ENCODE assay signal across 8 cellular contexts in genomic region chr5:52915176-52915875, GRCh38.
A peak's percentile ranks its signal among the peaks of the same experiment; 100 is the strongest.
DNase-seq lines count a peak whose midpoint lies in the region; ATAC-seq, FAIRE-seq and TF ChIP-seq lines count a peak whose summit lies in the region.

No MANE protein-coding gene starts in this region.

- peak; percentile 10 to 61 (median 29) for DNase-seq in CD8-positive, alpha-beta T cell
- DNase-seq in NCI-H524 (lab: John Stamatoyannopoulos, UW) (peak; percentile 32 to 70), H1 (ENCODE audit: low read depth in 1 of 2, low spot score in 2 of 2) (peak; percentile 27 to 59)
- DNase-seq in activated CD4-positive, alpha-beta T cell treated with anti-CD3 and anti-CD28 coated beads, Interleukin-2, amount 50 U/mL, for 1 hour, result peak; percentile 25
- peak; percentile 24 to 71 for DNase-seq in stimulated activated effector memory CD8-positive, alpha-beta T cell treated with anti-CD3 and anti-CD28 coated beads, Interleukin-12 subunit alpha, Interleukin-12 subunit beta, amount 100 ng/mL, for 72 hours (ENCODE audit: low spot score in 2 of 2)

- no peak overlapping the region for H3K14ac ChIP-seq in H1 (ENCODE audit: insufficient read length)

- no peak overlapping the region for H3K4ac ChIP-seq in H1 (replicated peaks; ENCODE audit: insufficient read length, low read depth, low read length)

- peak overlapping the region; percentile 50 for H3K4me3 Mint-ChIP-seq in CD8-positive, alpha-beta T cell
- H3K4me3 Mint-ChIP-seq in stimulated activated effector memory CD8-positive, alpha-beta T cell treated with anti-CD3 and anti-CD28 coated beads, Interleukin-12 subunit alpha, Interleukin-12 subunit beta, amount 100 ng/mL, for 72 hours, result peak overlapping the region; percentile 7

- no peaks in the 10 kb centered on the region for H3K79me2 ChIP-seq in H1 (ENCODE audit: control insufficient read depth in 1 of 2, insufficient read depth in 2 of 2, low read length in 2 of 2)

- no peak overlapping the region for H4K91ac ChIP-seq in H1 (replicated peaks; ENCODE audit: insufficient read length, low read length)

- no peak overlapping the region for H2BK120ac ChIP-seq in H1 (replicated peaks; ENCODE audit: low read depth, low read length)

- H3K56ac ChIP-seq in H1 (replicated peaks; ENCODE audit: insufficient read length, low read depth, low read length), result no peak overlapping the region

- H3K9me3 ChIP-seq in CD8-positive, alpha-beta T cell (ENCODE audit: low read length), result no peaks in the 10 kb centered on the region
- H3K9me3 ChIP-seq in H1 (ENCODE audit: insufficient read depth in 2 of 2, low read depth in 1 of 2, low read length in 1 of 2) (no peaks in the 10 kb centered on the region), mesodermal cell (ENCODE audit: control insufficient read depth, low read length) (no peaks in the 10 kb centered on the region)

- no peaks in the 10 kb centered on the region for H3K79me1 ChIP-seq in H1 (ENCODE audit: low read depth, low read length)

- no peak overlapping the region for H3K9ac ChIP-seq in H1 (replicated peaks in 1 of 4; ENCODE audit: extremely low read depth in 1 of 4, low read depth in 3 of 4, low read length in 3 of 4)

- POLR2A ChIA-PET in CD8-positive, alpha-beta T cell (lab: Charles Lee), result no interaction called here
- POLR2A ChIA-PET in H1 (lab: Charles Lee; ENCODE audit: partially characterized antibody), result no interaction called here

- peak overlapping the region in 1 of 2 experiments; percentile 64; a peak in 2 of 4 replicates for H3K4me2 ChIP-seq in H1 (ENCODE audit: insufficient read depth in 1 of 2, low read depth in 2 of 2, low read length in 2 of 2)

- H3K27ac Mint-ChIP-seq in CD8-positive, alpha-beta T cell, result no peak overlapping the region
- peak overlapping the region; percentile 12 for H3K27ac Mint-ChIP-seq in stimulated activated effector memory CD8-positive, alpha-beta T cell treated with anti-CD3 and anti-CD28 coated beads, Interleukin-12 subunit alpha, Interleukin-12 subunit beta, amount 100 ng/mL, for 72 hours

- peaks cover 5% of the 10 kb centered on the region for H3K36me3 Mint-ChIP-seq in CD8-positive, alpha-beta T cell
- H3K36me3 Mint-ChIP-seq in stimulated activated effector memory CD8-positive, alpha-beta T cell treated with anti-CD3 and anti-CD28 coated beads, Interleukin-12 subunit alpha, Interleukin-12 subunit beta, amount 100 ng/mL, for 72 hours, result no peaks in the 10 kb centered on the region

- H3K23me2 ChIP-seq in H1 (ENCODE audit: low read depth, low read length), result no peaks in the 10 kb centered on the region

- H3K4me1 ChIP-seq in CD8-positive, alpha-beta T cell (ENCODE audit: insufficient read depth, low read length), result no peaks in the 10 kb centered on the region
- no peaks in the 10 kb centered on the region for H3K4me1 ChIP-seq in H1 (replicated peaks in 1 of 4; ENCODE audit: control insufficient read depth in 3 of 4, insufficient read depth in 4 of 4, low read length in 3 of 4)
- H3K4me1 ChIP-seq in mesodermal cell (ENCODE audit: control insufficient read depth, insufficient read depth, low read length, poor library complexity, severe bottlenecking), result no peaks in the 10 kb centered on the region

- H4K20me1 ChIP-seq in H1 (replicated peaks in 1 of 2; ENCODE audit: control insufficient read depth in 1 of 2, insufficient read depth in 2 of 2, low read length in 2 of 2), result no peaks in the 10 kb centered on the region

- peaks cover 6% of the 10 kb centered on the region for H3K4me1 Mint-ChIP-seq in CD8-positive, alpha-beta T cell (ENCODE audit: low read depth)
- peaks cover 9% of the 10 kb centered on the region for H3K4me1 Mint-ChIP-seq in stimulated activated effector memory CD8-positive, alpha-beta T cell treated with anti-CD3 and anti-CD28 coated beads, Interleukin-12 subunit alpha, Interleukin-12 subunit beta, amount 100 ng/mL, for 72 hours

- TF ChIP-seq RAD21 in H1 (IDR thresholded peaks at IDR 0.05 in 1 of 2, conservative IDR thresholded peaks at IDR 0.05 in 1 of 2; ENCODE audit: low read depth in 2 of 2, low read length in 2 of 2), result peak; percentile 62 to 63

- TF ChIP-seq EP300 in H1 (IDR thresholded peaks at IDR 0.05; ENCODE audit: borderline replicate concordance in 1 of 2, low read depth in 2 of 2, low read length in 2 of 2), result no peak

- no peak overlapping the region for H3K23ac ChIP-seq in H1 (ENCODE audit: insufficient read length)

- CTCF ChIA-PET in CD8-positive, alpha-beta T cell (lab: Charles Lee), result interaction anchor here (0.6 to 3.3 kb wide), 21 partner anchors 9 to 1956 kb away, joined by 3 to 48 read pairs (median 4); partner anchors contain the start of genes ITGA1 and PELO
- CTCF ChIA-PET in H1 (lab: Charles Lee; ENCODE audit: partially characterized antibody), result interaction anchor here (0.6 to 1.3 kb wide), 33 partner anchors 9 to 257 kb away, joined by 3 to 8 read pairs (median 3); partner anchors contain the start of genes ITGA1 and PELO

- no peak for TF ChIP-seq POLR2A in H1 (IDR thresholded peaks at IDR 0.05; ENCODE audit: control extremely low read depth in 1 of 2, low read depth in 2 of 2, low read length in 2 of 2)

- H2BK15ac ChIP-seq in H1 (ENCODE audit: low read length), result no peak overlapping the region

- no peak overlapping the region for H2BK12ac ChIP-seq in H1 (ENCODE audit: low read depth, low read length)

- no peaks in the 10 kb centered on the region for H3K27me3 Mint-ChIP-seq in CD8-positive, alpha-beta T cell (ENCODE audit: low read depth)

- 12% methylated on average over 4 of the region's 4 CpGs; no CpG with 5 or more reads in 1 of the 2 experiments for WGBS in H1 (ENCODE audit: extremely low coverage in 1 of 2, insufficient coverage in 1 of 2, insufficient read length in 1 of 2, insufficient replicate concordance in 2 of 2, low coverage in 1 of 2, low lambda C conversion rate in 2 of 2, missing lambda C conversion rate in 1 of 2), 2 experiments
- WGBS in mesodermal cell (ENCODE audit: insufficient coverage in 2 of 2), 2 experiments, result 0% methylated on average over 2 of the region's 4 CpGs

- no peak overlapping the region for H2AK5ac ChIP-seq in H1 (ENCODE audit: low read depth, low read length)

- peak; percentile 88 for TF ChIP-seq CTCF in CD8-positive, alpha-beta T cell (IDR thresholded peaks at IDR 0.05)
- peak; percentile 13 to 76 (median 54) for TF ChIP-seq CTCF in H1 (IDR thresholded peaks at IDR 0.05; ENCODE audit: control extremely low read depth in 1 of 3, insufficient read depth in 1 of 3, low read depth in 1 of 3, low read length in 3 of 3)

- no peak overlapping the region for H2BK5ac ChIP-seq in H1 (ENCODE audit: low read depth, low read length)

- peak; percentile 97 for ATAC-seq in CD8-positive, alpha-beta T cell
- peak; percentile 99 for ATAC-seq in GM19372 (IDR thresholded peaks at IDR 0.05; ENCODE audit: low read depth, unreplicated experiment)
- peak; percentile 98 for ATAC-seq in HG03439 (IDR thresholded peaks at IDR 0.05; ENCODE audit: unreplicated experiment)
- peak; percentile 86 for ATAC-seq in stimulated activated effector memory CD8-positive, alpha-beta T cell treated with anti-CD3 and anti-CD28 coated beads, Interleukin-12 subunit alpha, Interleukin-12 subunit beta, amount 100 ng/mL, for 72 hours

- no peak overlapping the region for H4K5ac ChIP-seq in H1 (ENCODE audit: insufficient read length, low read depth, low read length)

- H3K27ac ChIP-seq in CD8-positive, alpha-beta T cell (ENCODE audit: low read depth, low read length), result no peak overlapping the region
- H3K27ac ChIP-seq in H1 (ENCODE audit: low read depth, low read length) (no peak overlapping the region), mesodermal cell (ENCODE audit: low read depth, low read length, severe bottlenecking) (no peak overlapping the region)

- no peak overlapping the region for H3K4me3 ChIP-seq in CD8-positive, alpha-beta T cell (ENCODE audit: low read depth, low read length)
- H3K4me3 ChIP-seq in H1 (ENCODE audit: extremely low read depth in 1 of 4, insufficient read depth in 2 of 4, low read depth in 3 of 4, low read length in 4 of 4) (peak overlapping the region; percentile 13 to 59 (median 32); a peak in 7 of 8 replicates), mesodermal cell (ENCODE audit: extremely low read depth, insufficient read depth, low read length, poor library complexity, severe bottlenecking) (peak overlapping the region; percentile 12)

- H2BK20ac ChIP-seq in H1 (ENCODE audit: low read length), result no peak overlapping the region

- no peaks in the 10 kb centered on the region for H3K27me3 ChIP-seq in CD8-positive, alpha-beta T cell (ENCODE audit: insufficient read depth, low read length)
- H3K27me3 ChIP-seq in H1 (replicated peaks in 1 of 4; ENCODE audit: control insufficient read depth in 3 of 4, extremely low read depth in 1 of 4, insufficient read depth in 3 of 4, low read length in 3 of 4), result no peaks in the 10 kb centered on the region

- no peaks in the 10 kb centered on the region for H3K36me3 ChIP-seq in CD8-positive, alpha-beta T cell (ENCODE audit: insufficient read depth, low read length)
- H3K36me3 ChIP-seq in H1 (ENCODE audit: control insufficient read depth in 2 of 4, insufficient read depth in 4 of 4, low read length in 3 of 4), result no peaks in the 10 kb centered on the region
- peaks cover 16% of the 10 kb centered on the region for H3K36me3 ChIP-seq in mesodermal cell (ENCODE audit: control insufficient read depth, insufficient read depth, low read length)

- no peaks in the 10 kb centered on the region for H3K9me3 Mint-ChIP-seq in CD8-positive, alpha-beta T cell
- no peaks in the 10 kb centered on the region for H3K9me3 Mint-ChIP-seq in stimulated activated effector memory CD8-positive, alpha-beta T cell treated with anti-CD3 and anti-CD28 coated beads, Interleukin-12 subunit alpha, Interleukin-12 subunit beta, amount 100 ng/mL, for 72 hours

- intact Hi-C loops in CD8-positive, alpha-beta T cell (cut with DNase I, micrococcal nuclease), result loop anchor here (1.0 to 10.0 kb wide), 6 partner anchors 127 to 1958 kb away; partner anchors contain the start of genes ITGA1 (in 1 of the 2) and PELO (in 1 of the 2)

- H3K18ac ChIP-seq in H1 (ENCODE audit: extremely low read depth, low read length), result no peak overlapping the region

- no peak overlapping the region for H4K8ac ChIP-seq in H1 (ENCODE audit: extremely low read depth, insufficient read depth, low read length)

- peak; percentile 75 for FAIRE-seq in H1 (lab: Jason Lieb, UNC)

- H2AFZ ChIP-seq in H1 (ENCODE audit: low read length), result no peak overlapping the region

TF ChIP-seq in H1, 55 proteins besides CTCF, POLR2A, EP300 and RAD21 (continues in another document):
- TF ChIP-seq EZH2 (IDR thresholded peaks at IDR 0.05; ENCODE audit: low read depth, low read length, severe bottlenecking) (no peak), JUN (IDR thresholded peaks at IDR 0.05; ENCODE audit: low read depth, low read length) (no peak), RNF2 (IDR thresholded peaks at IDR 0.05; ENCODE audit: borderline replicate concordance, low read depth, low read length, missing control alignments, poor library complexity, severe bottlenecking) (no peak), RXRA (IDR thresholded peaks at IDR 0.05; ENCODE audit: insufficient read depth, low read depth, low read length) (no peak), KDM4A (IDR thresholded peaks at IDR 0.05; ENCODE audit: low read depth, low read length, severe bottlenecking) (peak; percentile 24), SIN3A (conservative IDR thresholded peaks at IDR 0.05 in 1 of 2, IDR thresholded peaks at IDR 0.05 in 1 of 2; ENCODE audit: low read depth in 1 of 2, low read length in 2 of 2) (no peak)
